Comparison of ENCODE assay signal across 11 cellular contexts in the genomic region with DNA sequence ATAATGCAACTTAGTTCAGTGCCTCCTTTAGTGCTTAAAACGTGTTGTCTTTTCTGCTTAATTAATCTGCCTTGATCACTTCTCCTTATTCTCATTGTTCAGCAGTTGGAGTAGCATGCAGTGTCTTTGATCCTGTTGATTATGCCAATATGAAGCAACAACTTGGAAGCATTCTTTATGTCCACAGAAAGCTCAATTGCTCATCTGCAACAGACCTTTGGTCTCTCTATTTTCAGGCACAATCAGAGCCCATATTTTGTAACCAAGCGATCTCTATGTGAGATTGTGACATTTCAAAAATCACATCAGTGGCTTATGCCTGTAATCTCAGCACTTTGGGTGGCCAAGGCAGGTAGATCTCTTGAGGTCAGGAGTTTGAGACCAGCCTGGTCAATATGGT.
"Had no signal": no experiment of that assay in that cellular context is flagged by ENCODE, and none has a peak within 500 bp of the region (broad histone marks: within the 10 kb centered on the region; RNA-seq: fewer than 3 reads in every experiment).

No MANE protein-coding gene starts in this region.

- DNase-seq: GM23248, GOT3, H7, H9, HCEC 1CT, HFFc6 had no signal

- H3K4me1 ChIP-seq: HAP-1 had no signal

- H3K4me3 ChIP-seq: GM23248, GM23338, HAP-1 had no signal

- H3K9ac ChIP-seq: GM23248 had no signal

- H3K36me3 ChIP-seq: HAP-1 had no signal

- H2AFZ ChIP-seq: GM23248, GM23338 had no signal

- H3K4me2 ChIP-seq: GM23338 had no signal

- FAIRE-seq: H1, H54 had no signal

- H3K9me3 ChIP-seq: HAP-1 had no signal

- ATAC-seq: GM23338, HCT116 had no signal

- H3K27ac ChIP-seq: GM23248 had no signal
